4 cellular contexts compared by ENCODE assay signal in genomic region chr17:30200661-30201060, GRCh38. TPM values are rescaled to one million over a fixed set of nuclear protein-coding genes. Genes with fewer than 3 reads are reported as not detected.
"Had no signal": no experiment of that assay in that cellular context is flagged by ENCODE, and none has a peak within 500 bp of the region (broad histone marks: within the 10 kb centered on the region; RNA-seq: fewer than 3 reads in every experiment).

No MANE protein-coding gene starts in this region.

RNA-seq across cellular contexts. Expression of gene SLC6A4, which starts 34.8 kb away (rescaled TPM):
- total RNA-seq: PC-3, PC-9, RPMI7951, SJSA1 had no signal
